Comparison of ENCODE assay signal across 25 cellular contexts in the genomic region with DNA sequence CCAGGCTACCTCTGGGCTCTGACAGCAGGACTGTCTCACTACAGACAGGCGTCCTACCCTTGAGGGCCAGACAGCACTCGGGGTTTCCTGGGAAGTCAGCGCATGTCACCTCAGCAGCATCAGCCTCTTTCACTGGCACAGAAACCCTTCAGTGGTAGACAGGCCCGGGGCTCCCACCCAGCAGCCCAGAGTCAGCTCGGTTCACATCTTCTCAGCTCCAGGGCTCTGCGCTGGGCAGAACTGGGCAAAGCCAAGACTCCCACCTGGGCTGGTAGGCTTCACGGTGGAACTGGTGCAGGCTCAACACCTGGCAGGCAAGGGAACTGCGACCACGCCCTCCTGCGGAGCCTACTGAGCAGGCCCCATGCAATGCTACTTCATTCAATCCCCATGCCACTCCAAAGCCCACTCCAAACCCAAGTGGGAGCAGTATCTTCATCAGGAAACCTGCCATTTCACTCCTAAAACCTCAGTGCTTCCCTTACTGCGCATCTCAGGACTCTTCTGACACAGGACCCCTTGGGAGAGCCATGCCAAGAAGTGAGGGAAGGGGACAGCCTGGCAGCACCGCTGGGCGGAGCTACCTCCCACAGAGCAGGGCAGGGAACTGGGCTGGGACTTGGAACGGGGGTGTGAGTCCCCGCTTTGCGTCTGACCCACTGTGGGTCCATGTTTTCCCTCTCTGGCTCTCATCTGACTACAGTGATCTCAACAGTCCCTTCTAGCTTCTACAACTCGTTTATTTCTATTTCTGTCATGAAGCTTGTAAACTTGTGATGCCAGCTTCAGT.
A peak's percentile ranks its signal among the peaks of the same experiment; 100 is the strongest.
DNase-seq lines count a peak whose midpoint lies in the region; ATAC-seq and TF ChIP-seq lines count a peak whose summit lies in the region.
"Had no signal": no experiment of that assay in that cellular context is flagged by ENCODE, and none has a peak within 500 bp of the region (broad histone marks: within the 10 kb centered on the region; RNA-seq: fewer than 3 reads in every experiment).

No MANE protein-coding gene starts in this region.

- H3K27me3 Mint-ChIP-seq in GM23338 (ENCODE audit: insufficient read depth, low read depth, poor library complexity), result peaks cover 2% of the 10 kb centered on the region
- H3K27me3 Mint-ChIP-seq: IgD-negative memory B cell had no signal

- no peak overlapping the region for H3K27ac Mint-ChIP-seq in GM23338
- H3K27ac Mint-ChIP-seq: CD4-positive, alpha-beta memory T cell; HFFc6; IgD-negative memory B cell had no signal

- intact Hi-C loops in Panc1 (cut with micrococcal nuclease; ENCODE audit: unreplicated experiment) (loop anchor here (10.0 kb wide), 1 partner anchor 294 kb away; no protein-coding TSS in a partner anchor), left colon (cut with DNase I, micrococcal nuclease) (loop anchor here in 1 of 2 donors (10.0 kb wide), 1 partner anchor 294 kb away; no protein-coding TSS in a partner anchor), sciatic nerve (cut with DNase I) (loop anchor here (10.0 kb wide), 1 partner anchor 56 kb away; a partner anchor contains a TSS)

- no peaks in the 10 kb centered on the region for H3K79me2 ChIP-seq in GM23338 (replicated peaks; ENCODE audit: insufficient read depth)

- H3K9me2 ChIP-seq in GM23338 (ENCODE audit: insufficient read depth), result no peaks in the 10 kb centered on the region

- H3F3A ChIP-seq in GM23338 (replicated peaks; ENCODE audit: low read depth), result no peaks in the 10 kb centered on the region

- H2AFZ ChIP-seq in GM23338, result no peak overlapping the region
- H2AFZ ChIP-seq: PC-9 had no signal

- H3K4me3 ChIP-seq in GM23338, result no peak overlapping the region
- H3K4me3 ChIP-seq in Panc1 (ENCODE audit: low read depth in 2 of 2, low read length in 2 of 2), result no peak overlapping the region
- H3K4me3 ChIP-seq: A549, HAP-1, PC-9 had no signal

- BruUV-seq in Panc1 (replicated peaks; lab: Mats Ljungman, UMichigan), result no TSS peak

- H3K9me3 Mint-ChIP-seq in GM23338, result no peaks in the 10 kb centered on the region
- H3K9me3 Mint-ChIP-seq: HFFc6, IgD-negative memory B cell had no signal

- no peak overlapping the region for H3K4me2 ChIP-seq in GM23338
- H3K4me2 ChIP-seq: A549, KMS-11, PC-9 had no signal

- peaks cover 4% of the 10 kb centered on the region; the same call in 1 of the 2 replicates for H3K36me3 ChIP-seq in GM23338 (ENCODE audit: insufficient read depth)
- peaks cover 15% of the 10 kb centered on the region for H3K36me3 ChIP-seq in Panc1 (ENCODE audit: control insufficient read depth, insufficient read depth, low read length)

- H3K27ac ChIP-seq in GM23338 (ENCODE audit: low read depth) (no peak overlapping the region), Panc1 (ENCODE audit: low read length) (no peak overlapping the region)
- H3K27ac ChIP-seq: A549, KMS-11, PC-9, RWPE1 had no signal

- H3K4me1 ChIP-seq in GM23338 (ENCODE audit: insufficient read depth) (no peaks in the 10 kb centered on the region), Panc1 (ENCODE audit: control insufficient read depth, insufficient read depth, low read length) (no peaks in the 10 kb centered on the region)
- H3K4me1 ChIP-seq: HAP-1 had no signal

- H3K27me3 ChIP-seq in GM23338 (ENCODE audit: insufficient read depth) (no peaks in the 10 kb centered on the region), Panc1 (ENCODE audit: control insufficient read depth, insufficient read depth, low read length) (no peaks in the 10 kb centered on the region)

- H3K36me3 Mint-ChIP-seq in GM23338 (ENCODE audit: low read depth), result peaks cover 5% of the 10 kb centered on the region; the same call in 2 of the 3 replicates
- H3K36me3 Mint-ChIP-seq: CD4-positive, alpha-beta memory T cell had no signal

- H3K9me3 ChIP-seq in Panc1 (ENCODE audit: control insufficient read depth, insufficient read depth, low read depth, low read length), result no peaks in the 10 kb centered on the region
- H3K9me3 ChIP-seq: A549, HAP-1 had no signal

- no peaks in the 10 kb centered on the region; the same call in 1 of the 3 replicates for H3K4me1 Mint-ChIP-seq in GM23338
- H3K4me1 Mint-ChIP-seq: CD4-positive, alpha-beta memory T cell had no signal

- in situ Hi-C loops in Panc1 (cut with HindIII; ENCODE audit: low pct_unique_long_range_greater_than_20kb, low sequenced_read_pairs), result no loop called here

- H3K4me3 Mint-ChIP-seq in GM23338, result no peak overlapping the region
- H3K4me3 Mint-ChIP-seq: CD4-positive, alpha-beta memory T cell; HFFc6; IgD-negative memory B cell had no signal

- TF ChIP-seq CTCF in GM23338 (conservative IDR thresholded peaks at IDR 0.05; ENCODE audit: low read depth in 2 of 2) (no peak), Panc1 (IDR thresholded peaks at IDR 0.05) (no peak)

- DNase-seq in GM23338 (ENCODE audit: low spot score), result no peak
- no peak for DNase-seq in Panc1 (ENCODE audit: low read depth, low spot score)
- peak in 1 of 2 donors; percentile 24 for DNase-seq in left colon
- no peak for DNase-seq in sciatic nerve (ENCODE audit: low spot score)
- no peak for DNase-seq in AG08396 (ENCODE audit: low spot score)
- DNase-seq in NK-92 treated with Interleukin-12 subunit alpha and Interleukin-12 subunit beta, amount 100 ng/mL, for 24 hours (lab: John Stamatoyannopoulos, UW), result no peak
- DNase-seq: C1 segment of cervical spinal cord; CD4-positive, alpha-beta memory T cell; COR-L47; DMS53; HFFc6; MM.1S; NCI-H2081; NCI-H2171 treated with DMSO at 0.1 percent for 48 hours; NCI-H446; NCI-H524 treated with DMSO at 0.1 percent for 48 hours; NCI-H82; PC-9; SHP77 treated with DMSO at 0.1 percent for 48 hours had no signal

- H4K20me1 ChIP-seq in GM23338 (replicated peaks; ENCODE audit: insufficient read depth), result peaks cover 7% of the 10 kb centered on the region; the same call in 1 of the 2 replicates

- ATAC-seq in GM23338, result peak; percentile 78
- peak; percentile 23; the same call in 1 of the 2 replicates for ATAC-seq in Panc1
- peak; percentile 34 for ATAC-seq in left colon
- peak; percentile 7 for ATAC-seq in sciatic nerve
- ATAC-seq in HG03025 (IDR thresholded peaks at IDR 0.05; ENCODE audit: low FRiP score, unreplicated experiment), result no peak
- ATAC-seq: A549 had no signal

- CTCF ChIA-PET in Panc1 (lab: Charles Lee), result interaction anchor here (1.3 kb wide), 1 partner anchor 8 kb away, joined by 3 read pairs; no protein-coding TSS in a partner anchor

- POLR2A ChIA-PET in Panc1 (lab: Charles Lee), result interaction anchor here (0.5 kb wide), 1 partner anchor 603 kb away, joined by 7 read pairs; no protein-coding TSS in a partner anchor

TF ChIP-seq in GM23338, 12 proteins besides CTCF, POLR2A, EP300 and RAD21 (continues in another document):
- TF ChIP-seq POLR2AphosphoS5 (IDR thresholded peaks at IDR 0.05; ENCODE audit: low read depth) (no peak), ZNF114 (CRISPR knock-in tag; IDR thresholded peaks at IDR 0.05) (no peak), STAT1 (IDR thresholded peaks at IDR 0.05; ENCODE audit: unreplicated experiment) (no peak), EZH2phosphoT487 (IDR thresholded peaks at IDR 0.05; ENCODE audit: unreplicated experiment) (no peak), ZNF331 (CRISPR knock-in tag; IDR thresholded peaks at IDR 0.05; ENCODE audit: low read depth) (no peak), NANOG (IDR thresholded peaks at IDR 0.05; ENCODE audit: borderline replicate concordance) (no peak), EZH2 (IDR thresholded peaks at IDR 0.05; ENCODE audit: low read depth, unreplicated experiment) (no peak)
- TF ChIP-seq, protein P1, sequence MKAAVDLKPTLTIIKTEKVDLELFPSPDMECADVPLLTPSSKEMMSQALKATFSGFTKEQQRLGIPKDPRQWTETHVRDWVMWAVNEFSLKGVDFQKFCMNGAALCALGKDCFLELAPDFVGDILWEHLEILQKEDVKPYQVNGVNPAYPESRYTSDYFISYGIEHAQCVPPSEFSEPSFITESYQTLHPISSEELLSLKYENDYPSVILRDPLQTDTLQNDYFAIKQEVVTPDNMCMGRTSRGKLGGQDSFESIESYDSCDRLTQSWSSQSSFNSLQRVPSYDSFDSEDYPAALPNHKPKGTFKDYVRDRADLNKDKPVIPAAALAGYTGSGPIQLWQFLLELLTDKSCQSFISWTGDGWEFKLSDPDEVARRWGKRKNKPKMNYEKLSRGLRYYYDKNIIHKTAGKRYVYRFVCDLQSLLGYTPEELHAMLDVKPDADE (IDR thresholded peaks at IDR 0.05), result no peak
